Comparison of ENCODE assay signal across 15 cellular contexts in the genomic region with DNA sequence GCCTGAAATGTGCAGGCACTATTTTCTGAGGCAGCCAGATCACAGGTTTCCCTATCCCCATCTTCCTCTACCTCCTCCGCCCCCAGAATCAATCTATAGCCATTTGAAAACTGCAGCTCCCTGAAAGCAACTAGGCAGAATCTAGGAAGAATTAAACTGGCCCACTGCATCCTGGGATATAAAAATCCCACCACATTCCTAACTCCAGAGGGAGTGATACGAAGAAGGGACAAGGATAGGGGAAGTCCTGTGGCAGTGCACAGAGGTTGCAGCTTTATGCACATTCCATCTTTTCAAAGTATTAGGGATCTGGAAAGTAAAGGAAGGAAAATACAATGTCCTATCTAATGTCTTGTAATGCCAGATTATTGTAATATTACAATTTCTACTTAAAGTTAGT. TPM values are rescaled to one million over a fixed set of nuclear protein-coding genes. Genes with fewer than 3 reads are reported as not detected.
DNase-seq lines count a peak whose midpoint lies in the region; ATAC-seq and TF ChIP-seq lines count a peak whose summit lies in the region.
"Had no signal": no experiment of that assay in that cellular context is flagged by ENCODE, and none has a peak within 500 bp of the region (broad histone marks: within the 10 kb centered on the region; RNA-seq: fewer than 3 reads in every experiment).

No MANE protein-coding gene starts in this region.

- peaks cover 2% of the 10 kb centered on the region for H3K36me3 Mint-ChIP-seq in chondrocyte (ENCODE audit: low read depth)
- H3K36me3 Mint-ChIP-seq: immature natural killer cell had no signal

- H3K4ac ChIP-seq in IMR-90 (ENCODE audit: low read depth, low read length) (no peak overlapping the region), mesendoderm (ENCODE audit: low read depth, low read length) (no peak overlapping the region)

- H2BK5ac ChIP-seq in IMR-90 (ENCODE audit: low read depth, low read length, poor library complexity, severe bottlenecking) (no peak overlapping the region), mesendoderm (ENCODE audit: low read length) (no peak overlapping the region)

- no peak overlapping the region for H3K56ac ChIP-seq in IMR-90 (ENCODE audit: extremely low read depth, insufficient read depth, low read length)
- no peak overlapping the region for H3K56ac ChIP-seq in mesendoderm (ENCODE audit: low read length)

- TF ChIP-seq CTCF in IMR-90 (conservative IDR thresholded peaks at IDR 0.05; ENCODE audit: low read depth, low read length), result peak; percentile 59
- peak; percentile 72 for TF ChIP-seq CTCF in chondrocyte (IDR thresholded peaks at IDR 0.05)

- H3K4me1 ChIP-seq in IMR-90 (ENCODE audit: control insufficient read depth, insufficient read depth, low read length) (peaks cover 4% of the 10 kb centered on the region; the same call in 1 of the 2 replicates), mesendoderm (ENCODE audit: control insufficient read depth, low read depth, low read length) (peaks cover 4% of the 10 kb centered on the region)

- in situ Hi-C loops in IMR-90 (cut with MboI; ENCODE audit: low sequenced_read_pairs), result no loop called here

- H3K27me3 ChIP-seq in IMR-90 (ENCODE audit: control insufficient read depth, insufficient read depth, low read length) (no peaks in the 10 kb centered on the region), mesendoderm (ENCODE audit: insufficient read depth, low read length, poor library complexity) (no peaks in the 10 kb centered on the region)
- H3K27me3 ChIP-seq: SJSA1 had no signal

- peak; percentile 20 for DNase-seq in AG08395 (ENCODE audit: low spot score)
- peak; percentile 42 for DNase-seq in IMR-90
- DNase-seq in chondrocyte (ENCODE audit: low spot score), result no peak
- peak; percentile 73 for DNase-seq in mesendoderm
- DNase-seq in A172 (ENCODE audit: low spot score), result no peak
- DNase-seq in putamen (ENCODE audit: low spot score), result no peak
- DNase-seq: activated CD4-positive, alpha-beta T cell treated with anti-CD3 and anti-CD28 coated beads, Interleukin-2, amount 50 U/mL, for 1 hour; activated naive CD4-positive, alpha-beta T cell treated with Interleukin-2 at 50 U/mL for 16 hours; CD4-positive, alpha-beta memory T cell; effector memory CD4-positive, alpha-beta T cell; immature natural killer cell; NCI-H2029 had no signal

- H3K14ac ChIP-seq in IMR-90 (replicated peaks; ENCODE audit: low read depth, low read length), result no peak overlapping the region

- POLR2A ChIA-PET in IMR-90 (lab: Charles Lee; ENCODE audit: unreplicated experiment), result no interaction called here

- H3K9me3 Mint-ChIP-seq in chondrocyte (ENCODE audit: low read depth), result no peaks in the 10 kb centered on the region
- H3K9me3 Mint-ChIP-seq: CD4-positive, alpha-beta memory T cell; immature natural killer cell had no signal

- H3K9me3 ChIP-seq in IMR-90 (ENCODE audit: control insufficient read depth, insufficient read depth, low read length), result no peaks in the 10 kb centered on the region
- H3K9me3 ChIP-seq: SJSA1 had no signal

- TF ChIP-seq POLR2A in IMR-90 (IDR thresholded peaks at IDR 0.05; ENCODE audit: low read depth, low read length), result no peak

- H3K4me3 ChIP-seq in IMR-90 (ENCODE audit: insufficient read depth, low read depth, low read length) (no peak overlapping the region), mesendoderm (ENCODE audit: low read length) (no peak overlapping the region)
- H3K4me3 ChIP-seq: SJSA1 had no signal

- TF ChIP-seq RAD21 in IMR-90 (IDR thresholded peaks at IDR 0.05; ENCODE audit: low read length), result no peak

- no peak overlapping the region for H2BK20ac ChIP-seq in IMR-90 (ENCODE audit: low read depth, low read length)

- H2BK120ac ChIP-seq in IMR-90 (ENCODE audit: low read depth, low read length) (no peak overlapping the region), mesendoderm (ENCODE audit: low read depth, low read length) (no peak overlapping the region)

- H2AK5ac ChIP-seq in IMR-90 (ENCODE audit: low read depth, low read length) (no peak overlapping the region), mesendoderm (ENCODE audit: low read length) (no peak overlapping the region)

- no peaks in the 10 kb centered on the region for H4K20me1 ChIP-seq in IMR-90 (ENCODE audit: insufficient read depth, low read length)

- no peaks in the 10 kb centered on the region for H3K36me3 ChIP-seq in IMR-90 (ENCODE audit: control insufficient read depth, insufficient read depth, low read length)
- no peaks in the 10 kb centered on the region for H3K36me3 ChIP-seq in mesendoderm (ENCODE audit: control insufficient read depth, insufficient read depth, low read length)
- H3K36me3 ChIP-seq: SJSA1 had no signal

- no peak overlapping the region for H3K27ac Mint-ChIP-seq in chondrocyte (ENCODE audit: unreplicated experiment)
- H3K27ac Mint-ChIP-seq: CD4-positive, alpha-beta memory T cell; immature natural killer cell had no signal

- peaks cover 17% of the 10 kb centered on the region for H3K4me1 Mint-ChIP-seq in chondrocyte (ENCODE audit: low read depth)
- H3K4me1 Mint-ChIP-seq: CD4-positive, alpha-beta memory T cell; immature natural killer cell had no signal

- H3K9ac ChIP-seq in IMR-90 (ENCODE audit: low read depth, low read length), result no peak overlapping the region
- H3K9ac ChIP-seq in mesendoderm (ENCODE audit: low read length), result no peak overlapping the region

- no peak overlapping the region for H4K5ac ChIP-seq in IMR-90 (ENCODE audit: low read depth, low read length)
- H4K5ac ChIP-seq in mesendoderm (ENCODE audit: low read length), result no peak overlapping the region

- H3K4me2 ChIP-seq in IMR-90 (ENCODE audit: low read depth, low read length), result no peak overlapping the region
- H3K4me2 ChIP-seq in mesendoderm (ENCODE audit: low read length), result no peak overlapping the region

- BruUV-seq in IMR-90 (replicated peaks; lab: Mats Ljungman, UMichigan), result no TSS peak

- H4K8ac ChIP-seq in IMR-90 (ENCODE audit: low read depth in 2 of 2, low read length in 2 of 2) (peak overlapping the region in 1 of 2 experiments; percentile 79; a peak in 1 of 4 replicates), mesendoderm (ENCODE audit: low read depth, low read length) (no peak overlapping the region)

- WGBS in IMR-90 (ENCODE audit: extremely low coverage in 2 of 2, insufficient read length in 1 of 2), 2 experiments, result no CpG with 5 or more reads among the region's 2 CpGs
- WGBS in mesendoderm (ENCODE audit: extremely low coverage, insufficient coverage, low lambda C conversion rate), result no CpG with 5 or more reads among the region's 2 CpGs

- H2AK9ac ChIP-seq in IMR-90 (replicated peaks; ENCODE audit: low read depth, low read length, poor library complexity), result no peak overlapping the region

- no peak overlapping the region for H4K91ac ChIP-seq in IMR-90 (ENCODE audit: insufficient read depth, low read depth, low read length)

- no peaks in the 10 kb centered on the region for H3K79me2 ChIP-seq in mesendoderm (ENCODE audit: control insufficient read depth, insufficient read depth, low read length)

- intact Hi-C loops in IMR-90 (cut with micrococcal nuclease), result no loop called here

- no peak overlapping the region for H3K27ac ChIP-seq in IMR-90 (ENCODE audit: insufficient read depth, low read length)
- H3K27ac ChIP-seq in mesendoderm (ENCODE audit: low read depth, low read length), result no peak overlapping the region
- H3K27ac ChIP-seq: SJSA1 had no signal

- CTCF ChIA-PET in IMR-90 (lab: Yijun Ruan, JAX), result interaction anchor here (0.6 to 1.1 kb wide), 3 partner anchors 10 to 99 kb away, joined by 3 to 4 read pairs (median 3); no protein-coding TSS in a partner anchor

- H3K18ac ChIP-seq in IMR-90 (ENCODE audit: low read depth, low read length) (no peak overlapping the region), mesendoderm (ENCODE audit: low read length) (no peak overlapping the region)

- no peak overlapping the region for H2BK15ac ChIP-seq in IMR-90 (ENCODE audit: low read depth, low read length)
- H2BK15ac ChIP-seq in mesendoderm (replicated peaks; ENCODE audit: low read depth), result no peak overlapping the region

- no peaks in the 10 kb centered on the region for H3K79me1 ChIP-seq in IMR-90 (ENCODE audit: low read depth in 1 of 2, low read length in 2 of 2)
- no peaks in the 10 kb centered on the region for H3K79me1 ChIP-seq in mesendoderm (ENCODE audit: low read length)

- H3K27me3 Mint-ChIP-seq in chondrocyte (ENCODE audit: low read depth), result no peaks in the 10 kb centered on the region

- H3K9me1 ChIP-seq in IMR-90 (ENCODE audit: insufficient read depth, low read length), result no peaks in the 10 kb centered on the region; the same call in 1 of the 2 replicates

- dilution Hi-C loops in IMR-90 (cut with HindIII; ENCODE audit: low sequenced_read_pairs, unreplicated experiment), result no loop called here

- H3K4me3 Mint-ChIP-seq in chondrocyte (ENCODE audit: unreplicated experiment), result no peak overlapping the region
- H3K4me3 Mint-ChIP-seq: CD4-positive, alpha-beta memory T cell; immature natural killer cell had no signal

- peak overlapping the region; percentile 73 for H2AFZ ChIP-seq in IMR-90 (replicated peaks; ENCODE audit: low read length, poor library complexity)

- H3K23ac ChIP-seq in IMR-90 (ENCODE audit: low read depth, low read length), result no peak overlapping the region
- no peak overlapping the region for H3K23ac ChIP-seq in mesendoderm (ENCODE audit: low read length)

- ATAC-seq in IMR-90 (ENCODE audit: low read depth) (peak; percentile 67), GM18511 (IDR thresholded peaks at IDR 0.05; ENCODE audit: unreplicated experiment) (no peak), HG02970 (IDR thresholded peaks at IDR 0.05; ENCODE audit: low FRiP score, unreplicated experiment) (no peak)

RNA-seq across cellular contexts. Expression of gene HERC3, which starts 18.3 kb away (rescaled TPM):
- 9.5 and 13.1 TPM in 2 replicates for total RNA-seq in IMR-90 (2012; rRNA removed)
- 6.5 and 8.9 TPM in 2 replicates for polyA plus RNA-seq in IMR-90 (2012; rRNA removed)
- polyA plus RNA-seq in IMR-90 (2012; cell fraction: cytosol; rRNA removed), result 2.2 and 2.7 TPM in 2 replicates
- polyA plus RNA-seq in IMR-90 (2012; cell fraction: nucleus; rRNA removed; ENCODE audit: low replicate concordance), result 3.0 and 9.7 TPM in 2 replicates
- 14.0 to 16.7 TPM (median 16.6 TPM) in 3 replicates for total RNA-seq in chondrocyte
- 3.1 TPM for polyA plus RNA-seq in mesendoderm (2013, experiment 1 of 2)
- polyA plus RNA-seq in mesendoderm (2013, experiment 2 of 2), result 3.0 TPM
- total RNA-seq in A172 (2014; rRNA removed; shearing (Covaris generic)), result 2.8 and 3.7 TPM in 2 replicates

RNA-seq across cellular contexts. Expression of gene PYURF, which starts 50.4 kb away (rescaled TPM):
- total RNA-seq in IMR-90 (2012; rRNA removed) (43.4 and 61.7 TPM in 2 replicates), chondrocyte (54.9 to 59.9 TPM (median 59.5 TPM) in 3 replicates)
- polyA plus RNA-seq in IMR-90 (2012; rRNA removed), result 40.2 and 51.0 TPM in 2 replicates
- 30.0 and 52.6 TPM in 2 replicates for polyA plus RNA-seq in IMR-90 (2012; cell fraction: cytosol; rRNA removed)
- 6.2 and 13.4 TPM in 2 replicates for polyA plus RNA-seq in IMR-90 (2012; cell fraction: nucleus; rRNA removed; ENCODE audit: low replicate concordance)
- polyA plus RNA-seq in mesendoderm (2013, experiment 1 of 2), result 71.4 TPM
- 71.4 TPM for polyA plus RNA-seq in mesendoderm (2013, experiment 2 of 2)
- 177 and 233 TPM in 2 replicates for total RNA-seq in A172 (2014; rRNA removed; shearing (Covaris generic))

Comparison
In these comparisons a context has a peak if more than half of its experiments do, and no peak if none do; other contexts are left out.
1. DNase-seq: peak in AG08395 (single experiment), IMR-90 (single experiment) and mesendoderm (single experiment); none in chondrocyte (single experiment), A172 (single experiment) and putamen (single experiment).